Comparison of ENCODE assay signal across 8 cellular contexts in genomic region chr19:47111682-47112165, GRCh38. TPM values are rescaled to one million over a fixed set of nuclear protein-coding genes. Genes with fewer than 3 reads are reported as not detected.
DNase-seq lines count a peak whose midpoint lies in the region; ATAC-seq and TF ChIP-seq lines count a peak whose summit lies in the region.

No MANE protein-coding gene starts in this region.

- TF ChIP-seq CTCF in Panc1 (IDR thresholded peaks at IDR 0.05) (no peak), esophagus muscularis mucosa (IDR thresholded peaks at IDR 0.05) (no peak), psoas muscle (IDR thresholded peaks at IDR 0.05) (no peak)

- H3K27me3 ChIP-seq in Panc1 (ENCODE audit: control insufficient read depth, insufficient read depth, low read length) (no peaks in the 10 kb centered on the region), esophagus muscularis mucosa (no peaks in the 10 kb centered on the region), psoas muscle (ENCODE audit: insufficient read depth in 3 of 3, low read length in 2 of 3) (no peaks in the 10 kb centered on the region)

- H3K4me1 ChIP-seq in Panc1 (ENCODE audit: control insufficient read depth, insufficient read depth, low read length) (peaks cover 33% of the 10 kb centered on the region), esophagus muscularis mucosa (peaks cover 29 to 52% (median 47%) of the 10 kb centered on the region in 4 donors), psoas muscle (peaks cover 38% of the 10 kb centered on the region)

- H3K27ac ChIP-seq in Panc1 (ENCODE audit: low read length) = peak overlapping the region; percentile 98
- H3K27ac ChIP-seq in esophagus muscularis mucosa (replicated peaks in 1 of 4) = peak overlapping the region; percentile 100
- H3K27ac ChIP-seq in psoas muscle = peak overlapping the region; percentile 100

- H3K4me3 ChIP-seq in GM08714 (ENCODE audit: low read length) (peak overlapping the region; percentile 99), Panc1 (ENCODE audit: low read depth in 2 of 2, low read length in 2 of 2) (peak overlapping the region; percentile 85 to 86), esophagus muscularis mucosa (peak overlapping the region; percentile 94 to 98 (median 96)), psoas muscle (peak overlapping the region; percentile 97)

- no TSS peak for BruUV-seq in Panc1 (replicated peaks; lab: Mats Ljungman, UMichigan)

- DNase-seq in Panc1 (ENCODE audit: low read depth, low spot score) (no peak), esophagus muscularis mucosa (ENCODE audit: extremely low spot score) (no peak), psoas muscle (no peak), NOMO-1 (lab: John Stamatoyannopoulos, UW; ENCODE audit: unreplicated experiment in 2 of 2) (no peak), cerebellar nuclear complex (lab: John Stamatoyannopoulos, UW) (no peak), posterior cingulate gyrus (no peak)

- H3K9me3 ChIP-seq in Panc1 (ENCODE audit: control insufficient read depth, insufficient read depth, low read depth, low read length) (no peaks in the 10 kb centered on the region), esophagus muscularis mucosa (no peaks in the 10 kb centered on the region), psoas muscle (no peaks in the 10 kb centered on the region)

- TF ChIP-seq EP300 in esophagus muscularis mucosa (IDR thresholded peaks at IDR 0.05) = no peak

- 0% methylated on average over 6 of the region's 24 CpGs for WGBS in esophagus muscularis mucosa
- WGBS in psoas muscle, 3 donors = 0 to 1% (median 0%) methylated on average over 15 to 24 of the region's 24 CpGs

- no peak for TF ChIP-seq POLR2A in esophagus muscularis mucosa (IDR thresholded peaks at IDR 0.05; ENCODE audit: low read depth)

- ATAC-seq in Panc1 (no peak), psoas muscle (no peak), GM21390 (IDR thresholded peaks at IDR 0.05; ENCODE audit: unreplicated experiment) (no peak)

- no peaks in the 10 kb centered on the region; the same call in 1 of the 2 replicates for H3K36me3 ChIP-seq in Panc1 (ENCODE audit: control insufficient read depth, insufficient read depth, low read length)
- H3K36me3 ChIP-seq in esophagus muscularis mucosa = no peaks in the 10 kb centered on the region
- no peaks in the 10 kb centered on the region for H3K36me3 ChIP-seq in psoas muscle (ENCODE audit: insufficient read depth in 1 of 2, low read depth in 1 of 2)

- POLR2A ChIA-PET in Panc1 (lab: Charles Lee) = interaction anchor here (0.8 kb wide), 1 partner anchor 248 kb away, joined by 15 read pairs; no protein-coding TSS in a partner anchor

- intact Hi-C loops in Panc1 (cut with micrococcal nuclease; ENCODE audit: unreplicated experiment) = no loop called here
- intact Hi-C loops in esophagus muscularis mucosa (cut with DNase I) = no loop called here
- intact Hi-C loops in psoas muscle (cut with DNase I) = loop anchor here in 1 of 2 donors (2.0 kb wide), 1 partner anchor 19 kb away; no protein-coding TSS in a partner anchor
- intact Hi-C loops in posterior cingulate gyrus (cut with DNase I) = loop anchor here (5.0 kb wide), 1 partner anchor 249 kb away; the partner anchor contains the start of gene ARHGAP35

- CTCF ChIA-PET in Panc1 (lab: Charles Lee) = no interaction called here

- in situ Hi-C loops in Panc1 (cut with HindIII; ENCODE audit: low pct_unique_long_range_greater_than_20kb, low sequenced_read_pairs) = no loop called here

RNA-seq across cellular contexts. Expression of gene ZC3H4, which starts 1.9 kb away (rescaled TPM):
- total RNA-seq in Panc1 (2021; ENCODE audit: unreplicated experiment) (42.7 TPM), esophagus muscularis mucosa (10 to 100 TPM; 26.2 to 34.7 (median 30.2) TPM), psoas muscle (10 to 100 TPM; 24.3 to 35.8 (median 28.5) TPM)
- polyA plus RNA-seq in Panc1 (2012; ENCODE audit: insufficient read length) = 18.9 TPM
- 10 to 100 TPM in 1 of 3 donors, 1 to 10 TPM in 2; 4.4 to 15.2 (median 5.1) TPM for polyA plus RNA-seq in psoas muscle

RNA-seq across cellular contexts. Expression of gene SAE1, which starts 18.9 kb away (rescaled TPM):
- total RNA-seq in Panc1 (2021; ENCODE audit: unreplicated experiment) = 140 TPM
- 112 TPM for polyA plus RNA-seq in Panc1 (2012; ENCODE audit: insufficient read length)
- total RNA-seq in esophagus muscularis mucosa = 100 to 1,000 TPM; 130 to 143 (median 136) TPM
- 10 to 100 TPM; 37.8 to 55.8 (median 41.5) TPM for total RNA-seq in psoas muscle
- polyA plus RNA-seq in psoas muscle = 10 to 100 TPM; 30.7 to 63.4 (median 62.0) TPM
